ENCODE assay signal across 27 cellular contexts in genomic region chr3:18635215-18635614, GRCh38.
"Had no signal": no experiment of that assay in that cellular context is flagged by ENCODE, and none has a peak within 500 bp of the region (broad histone marks: within the 10 kb centered on the region; RNA-seq: fewer than 3 reads in every experiment).

No MANE protein-coding gene starts in this region.

- H3K27me3 ChIP-seq: brain microvascular endothelial cell, cardiac muscle cell had no signal

- H3K27me3 Mint-ChIP-seq: activated CD4-positive, alpha-beta memory T cell treated with anti-CD3 and anti-CD28 coated beads, Interleukin-2, amount 10 ng/mL, durations not matched to agents 7 days and 5 days; activated CD4-positive, alpha-beta T cell treated with anti-CD3 and anti-CD28 coated beads for 36 hours; activated naive CD4-positive, alpha-beta T cell treated with anti-CD3 and anti-CD28 coated beads, Interleukin-2, amount 10 ng/mL, durations not matched to agents 7 days and 5 days; activated naive CD8-positive, alpha-beta T cell treated with anti-CD3 and anti-CD28 coated beads for 36 hours; T-cell had no signal

- H3K4me3 ChIP-seq: cardiac muscle cell, SK-N-MC had no signal

- H3K4me1 Mint-ChIP-seq: activated naive CD4-positive, alpha-beta T cell treated with anti-CD3 and anti-CD28 coated beads, Interleukin-2, amount 10 ng/mL, durations not matched to agents 7 days and 5 days; activated naive CD8-positive, alpha-beta T cell treated with anti-CD3 and anti-CD28 coated beads for 36 hours had no signal

- H3K4me3 Mint-ChIP-seq: activated CD4-positive, alpha-beta memory T cell treated with anti-CD3 and anti-CD28 coated beads, Interleukin-2, amount 10 ng/mL, durations not matched to agents 7 days and 5 days; activated CD4-positive, alpha-beta T cell treated with anti-CD3 and anti-CD28 coated beads for 36 hours; activated naive CD4-positive, alpha-beta T cell treated with anti-CD3 and anti-CD28 coated beads, Interleukin-2, amount 10 ng/mL, durations not matched to agents 7 days and 5 days; activated naive CD8-positive, alpha-beta T cell treated with anti-CD3 and anti-CD28 coated beads for 36 hours; T-cell had no signal

- DNase-seq: activated CD4-positive, alpha-beta memory T cell treated with anti-CD3 and anti-CD28 coated beads, Interleukin-2, amount 10 ng/mL, durations not matched to agents 7 days and 5 days; activated CD4-positive, alpha-beta T cell treated with anti-CD3 and anti-CD28 coated beads for 36 hours; activated CD4-positive, alpha-beta T cell treated with anti-CD3 and anti-CD28 coated beads, Interleukin-2, amount 50 U/mL, for 1 hour; activated gamma-delta T cell treated with Interleukin-2 at 50 U/mL for 16 hours; activated naive CD4-positive, alpha-beta T cell treated with anti-CD3 and anti-CD28 coated beads, Interleukin-2, amount 10 ng/mL, durations not matched to agents 7 days and 5 days; activated naive CD8-positive, alpha-beta T cell treated with anti-CD3 and anti-CD28 coated beads for 36 hours; activated T-cell treated with anti-CD3 and anti-CD28 coated beads for 4 hours; activated T-cell treated with anti-CD3 and anti-CD28 coated beads, Interleukin-2, amount 50 U/mL, for 48 hours; brain microvascular endothelial cell; KBM-7; MM.1S; NCI-H1105; NCI-H1436; NCI-H1694 treated with DMSO at 0.1 percent for 48 hours; NCI-H2029 treated with DMSO at 0.1 percent for 48 hours; NCI-H510A treated with DMSO at 0.1 percent for 48 hours; NCI-H69; NK-92 treated with Interleukin-12 subunit alpha and Interleukin-12 subunit beta, amount 100 ng/mL, for 24 hours; RPMI8226; T-cell; T-helper 2 cell; T1000; WERI-Rb-1 had no signal

- H3K27ac Mint-ChIP-seq: activated CD4-positive, alpha-beta memory T cell treated with anti-CD3 and anti-CD28 coated beads, Interleukin-2, amount 10 ng/mL, durations not matched to agents 7 days and 5 days; activated CD4-positive, alpha-beta T cell treated with anti-CD3 and anti-CD28 coated beads for 36 hours; activated naive CD4-positive, alpha-beta T cell treated with anti-CD3 and anti-CD28 coated beads, Interleukin-2, amount 10 ng/mL, durations not matched to agents 7 days and 5 days; activated naive CD8-positive, alpha-beta T cell treated with anti-CD3 and anti-CD28 coated beads for 36 hours; activated T-helper 2 cell treated with anti-CD3 and anti-CD28 coated beads, Interferon-gamma antibody, Interleukin-2, Interleukin-4, amounts not matched to agents 10 μg/mL and 5 μg/mL and 100 μg/mL, durations not matched to agents 14 hours and 24 hours and 36 hours had no signal

- ATAC-seq: activated CD4-positive, alpha-beta T cell treated with anti-CD3 and anti-CD28 coated beads for 36 hours; Right ventricle myocardium inferior; T-cell had no signal

- H3K36me3 Mint-ChIP-seq: activated naive CD8-positive, alpha-beta T cell treated with anti-CD3 and anti-CD28 coated beads for 36 hours; T-cell had no signal

- H3K27ac ChIP-seq: brain microvascular endothelial cell, cardiac muscle cell, SK-N-MC, WERI-Rb-1 had no signal
